11 cellular contexts compared by ENCODE assay signal in genomic region chr2:65072181-65072970, GRCh38. TPM values are rescaled to one million over a fixed set of nuclear protein-coding genes. Genes with fewer than 3 reads are reported as not detected.
DNase-seq lines count a peak whose midpoint lies in the region; ATAC-seq and TF ChIP-seq lines count a peak whose summit lies in the region.
"Had no signal": no experiment of that assay in that cellular context is flagged by ENCODE, and none has a peak within 500 bp of the region (broad histone marks: within the 10 kb centered on the region; RNA-seq: fewer than 3 reads in every experiment).

No MANE protein-coding gene starts in this region.

- intact Hi-C loops in activated CD4-positive, alpha-beta memory T cell treated with anti-CD3 and anti-CD28 coated beads for 36 hours (cut with micrococcal nuclease), result no loop called here
- intact Hi-C loops in spleen (cut with DNase I; ENCODE audit: low total_unique reads), result no loop called here

- peaks cover 11% of the 10 kb centered on the region for H3K36me3 Mint-ChIP-seq in activated CD4-positive, alpha-beta memory T cell treated with anti-CD3 and anti-CD28 coated beads for 36 hours
- peaks cover 25% of the 10 kb centered on the region for H3K36me3 Mint-ChIP-seq in activated CD4-positive, alpha-beta memory T cell treated with anti-CD3 and anti-CD28 coated beads, Interleukin-2, amount 10 ng/mL, durations not matched to agents 7 days and 5 days (ENCODE audit: low read depth)
- H3K36me3 Mint-ChIP-seq in neural crest cell (ENCODE audit: low read depth), result peaks cover 2% of the 10 kb centered on the region

- POLR2A ChIA-PET in activated CD4-positive, alpha-beta memory T cell treated with anti-CD3 and anti-CD28 coated beads for 36 hours (lab: Charles Lee), result no interaction called here
- POLR2A ChIA-PET in activated CD4-positive, alpha-beta memory T cell treated with anti-CD3 and anti-CD28 coated beads, Interleukin-2, amount 10 ng/mL, durations not matched to agents 7 days and 5 days (lab: Charles Lee), result no interaction called here

- H3K27ac ChIP-seq in spleen, result peak overlapping the region in 3 of 8 donors; percentile 1 to 46 (median 26)

- peaks cover 31% of the 10 kb centered on the region for H3K4me1 Mint-ChIP-seq in activated CD4-positive, alpha-beta memory T cell treated with anti-CD3 and anti-CD28 coated beads for 36 hours (ENCODE audit: low read depth)
- peaks cover 26% of the 10 kb centered on the region for H3K4me1 Mint-ChIP-seq in activated CD4-positive, alpha-beta memory T cell treated with anti-CD3 and anti-CD28 coated beads, Interleukin-2, amount 10 ng/mL, durations not matched to agents 7 days and 5 days
- no peaks in the 10 kb centered on the region for H3K4me1 Mint-ChIP-seq in neural crest cell

- no peaks in the 10 kb centered on the region for H3K27me3 ChIP-seq in spleen (replicated peaks in 1 of 7)

- TF ChIP-seq CTCF in neural crest cell (conservative IDR thresholded peaks at IDR 0.05), result no peak
- no peak for TF ChIP-seq CTCF in spleen (IDR thresholded peaks at IDR 0.05 in 8 of 11, conservative IDR thresholded peaks at IDR 0.05 in 3 of 11)

- no peak overlapping the region for H3K4me3 Mint-ChIP-seq in activated CD4-positive, alpha-beta memory T cell treated with anti-CD3 and anti-CD28 coated beads for 36 hours
- H3K4me3 Mint-ChIP-seq in activated CD4-positive, alpha-beta memory T cell treated with anti-CD3 and anti-CD28 coated beads, Interleukin-2, amount 10 ng/mL, durations not matched to agents 7 days and 5 days, result no peak overlapping the region
- no peak overlapping the region for H3K4me3 Mint-ChIP-seq in neural crest cell

- no peak for DNase-seq in activated CD4-positive, alpha-beta memory T cell treated with anti-CD3 and anti-CD28 coated beads for 36 hours
- no peak for DNase-seq in activated CD4-positive, alpha-beta memory T cell treated with anti-CD3 and anti-CD28 coated beads, Interleukin-2, amount 10 ng/mL, durations not matched to agents 7 days and 5 days
- DNase-seq in neural crest cell (ENCODE audit: low read depth, low spot score) (no peak), NCI-H526 (lab: John Stamatoyannopoulos, UW) (no peak), NCI-H1105 (lab: John Stamatoyannopoulos, UW) (no peak), spleen (no peak)
- DNase-seq: activated CD4-positive, alpha-beta T cell treated with anti-CD3 and anti-CD28 coated beads, Interleukin-2, amount 50 U/mL, for 48 hours; anterior cingulate cortex; SIG-M5 had no signal

- CTCF ChIA-PET in activated CD4-positive, alpha-beta memory T cell treated with anti-CD3 and anti-CD28 coated beads for 36 hours (lab: Charles Lee), result interaction anchor here (2.2 to 6.0 kb wide), 2 partner anchors 98 to 114 kb away, joined by 7 to 38 read pairs; no protein-coding TSS in a partner anchor
- CTCF ChIA-PET in activated CD4-positive, alpha-beta memory T cell treated with anti-CD3 and anti-CD28 coated beads, Interleukin-2, amount 10 ng/mL, durations not matched to agents 7 days and 5 days (lab: Charles Lee), result interaction anchor here (1.9 to 3.9 kb wide), 3 partner anchors 8 to 97 kb away, joined by 4 to 18 read pairs (median 8); no protein-coding TSS in a partner anchor

- TF ChIP-seq POLR2A in spleen (IDR thresholded peaks at IDR 0.05), result no peak

- H3K9me3 Mint-ChIP-seq in activated CD4-positive, alpha-beta memory T cell treated with anti-CD3 and anti-CD28 coated beads for 36 hours, result no peaks in the 10 kb centered on the region
- H3K9me3 Mint-ChIP-seq in activated CD4-positive, alpha-beta memory T cell treated with anti-CD3 and anti-CD28 coated beads, Interleukin-2, amount 10 ng/mL, durations not matched to agents 7 days and 5 days, result no peaks in the 10 kb centered on the region
- no peaks in the 10 kb centered on the region for H3K9me3 Mint-ChIP-seq in neural crest cell

- peaks cover 26 to 70% (median 48%) of the 10 kb centered on the region in 6 donors for H3K4me1 ChIP-seq in spleen

- H3K27ac Mint-ChIP-seq in activated CD4-positive, alpha-beta memory T cell treated with anti-CD3 and anti-CD28 coated beads for 36 hours, result peak overlapping the region; percentile 38
- no peak overlapping the region for H3K27ac Mint-ChIP-seq in activated CD4-positive, alpha-beta memory T cell treated with anti-CD3 and anti-CD28 coated beads, Interleukin-2, amount 10 ng/mL, durations not matched to agents 7 days and 5 days
- peak overlapping the region; percentile 62 for H3K27ac Mint-ChIP-seq in neural crest cell (ENCODE audit: unreplicated experiment)

- ATAC-seq in GM21381 (IDR thresholded peaks at IDR 0.05; ENCODE audit: unreplicated experiment) (peak; percentile 62), HG03439 (IDR thresholded peaks at IDR 0.05; ENCODE audit: unreplicated experiment) (peak; percentile 44)

- no peaks in the 10 kb centered on the region for H3K9me3 ChIP-seq in spleen

- peaks cover 0 to 83% (median 38%) of the 10 kb centered on the region in 6 donors for H3K36me3 ChIP-seq in spleen

- no peaks in the 10 kb centered on the region for H3K27me3 Mint-ChIP-seq in activated CD4-positive, alpha-beta memory T cell treated with anti-CD3 and anti-CD28 coated beads for 36 hours
- H3K27me3 Mint-ChIP-seq in activated CD4-positive, alpha-beta memory T cell treated with anti-CD3 and anti-CD28 coated beads, Interleukin-2, amount 10 ng/mL, durations not matched to agents 7 days and 5 days, result no peaks in the 10 kb centered on the region
- no peaks in the 10 kb centered on the region for H3K27me3 Mint-ChIP-seq in neural crest cell (ENCODE audit: low read depth)

- 82 to 88% (median 87%) methylated on average over 16 to 20 of the region's 20 CpGs for WGBS in spleen, 5 donors

- H3K4me3 ChIP-seq in spleen, result no peak overlapping the region

RNA-seq across cellular contexts. Expression of gene CEP68, which starts 16.2 kb away (rescaled TPM):
- 1 to 10 TPM; 6.6 to 8.0 TPM for total RNA-seq in activated CD4-positive, alpha-beta memory T cell treated with anti-CD3 and anti-CD28 coated beads for 36 hours
- total RNA-seq in activated CD4-positive, alpha-beta memory T cell treated with anti-CD3 and anti-CD28 coated beads, Interleukin-2, amount 10 ng/mL, durations not matched to agents 7 days and 5 days, result 10 to 100 TPM; 12.8 to 13.3 TPM
- total RNA-seq in neural crest cell, result 25.0 and 29.0 TPM in 2 replicates
- 10 to 100 TPM; 16.6 to 26.7 (median 22.2) TPM for total RNA-seq in spleen
- 1 to 10 TPM; 5.2 to 7.0 (median 5.7) TPM for polyA plus RNA-seq in spleen

RNA-seq across cellular contexts. Expression of gene RAB1A, which starts 57.5 kb away (rescaled TPM):
- 10 to 100 TPM; 84.3 to 84.5 TPM for total RNA-seq in activated CD4-positive, alpha-beta memory T cell treated with anti-CD3 and anti-CD28 coated beads for 36 hours
- total RNA-seq in activated CD4-positive, alpha-beta memory T cell treated with anti-CD3 and anti-CD28 coated beads, Interleukin-2, amount 10 ng/mL, durations not matched to agents 7 days and 5 days, result 10 to 100 TPM; 74.0 to 74.9 TPM
- 110 and 113 TPM in 2 replicates for total RNA-seq in neural crest cell
- total RNA-seq in spleen, result 100 to 1,000 TPM in 2 of 7 donors, 10 to 100 TPM in 5; 83.9 to 101 (median 92.0) TPM
- 10 to 100 TPM; 47.7 to 83.0 (median 63.5) TPM for polyA plus RNA-seq in spleen
